In genomic region chr4:137267024-137267423, GRCh38 we compare ENCODE assay signal across 1 cellular context.
TF ChIP-seq lines count a peak whose summit lies in the region.

No MANE protein-coding gene starts in this region.

TF ChIP-seq in GM23338, 12 proteins besides CTCF, POLR2A, EP300 and RAD21 (continued from another document):
- TF ChIP-seq, protein P1, sequence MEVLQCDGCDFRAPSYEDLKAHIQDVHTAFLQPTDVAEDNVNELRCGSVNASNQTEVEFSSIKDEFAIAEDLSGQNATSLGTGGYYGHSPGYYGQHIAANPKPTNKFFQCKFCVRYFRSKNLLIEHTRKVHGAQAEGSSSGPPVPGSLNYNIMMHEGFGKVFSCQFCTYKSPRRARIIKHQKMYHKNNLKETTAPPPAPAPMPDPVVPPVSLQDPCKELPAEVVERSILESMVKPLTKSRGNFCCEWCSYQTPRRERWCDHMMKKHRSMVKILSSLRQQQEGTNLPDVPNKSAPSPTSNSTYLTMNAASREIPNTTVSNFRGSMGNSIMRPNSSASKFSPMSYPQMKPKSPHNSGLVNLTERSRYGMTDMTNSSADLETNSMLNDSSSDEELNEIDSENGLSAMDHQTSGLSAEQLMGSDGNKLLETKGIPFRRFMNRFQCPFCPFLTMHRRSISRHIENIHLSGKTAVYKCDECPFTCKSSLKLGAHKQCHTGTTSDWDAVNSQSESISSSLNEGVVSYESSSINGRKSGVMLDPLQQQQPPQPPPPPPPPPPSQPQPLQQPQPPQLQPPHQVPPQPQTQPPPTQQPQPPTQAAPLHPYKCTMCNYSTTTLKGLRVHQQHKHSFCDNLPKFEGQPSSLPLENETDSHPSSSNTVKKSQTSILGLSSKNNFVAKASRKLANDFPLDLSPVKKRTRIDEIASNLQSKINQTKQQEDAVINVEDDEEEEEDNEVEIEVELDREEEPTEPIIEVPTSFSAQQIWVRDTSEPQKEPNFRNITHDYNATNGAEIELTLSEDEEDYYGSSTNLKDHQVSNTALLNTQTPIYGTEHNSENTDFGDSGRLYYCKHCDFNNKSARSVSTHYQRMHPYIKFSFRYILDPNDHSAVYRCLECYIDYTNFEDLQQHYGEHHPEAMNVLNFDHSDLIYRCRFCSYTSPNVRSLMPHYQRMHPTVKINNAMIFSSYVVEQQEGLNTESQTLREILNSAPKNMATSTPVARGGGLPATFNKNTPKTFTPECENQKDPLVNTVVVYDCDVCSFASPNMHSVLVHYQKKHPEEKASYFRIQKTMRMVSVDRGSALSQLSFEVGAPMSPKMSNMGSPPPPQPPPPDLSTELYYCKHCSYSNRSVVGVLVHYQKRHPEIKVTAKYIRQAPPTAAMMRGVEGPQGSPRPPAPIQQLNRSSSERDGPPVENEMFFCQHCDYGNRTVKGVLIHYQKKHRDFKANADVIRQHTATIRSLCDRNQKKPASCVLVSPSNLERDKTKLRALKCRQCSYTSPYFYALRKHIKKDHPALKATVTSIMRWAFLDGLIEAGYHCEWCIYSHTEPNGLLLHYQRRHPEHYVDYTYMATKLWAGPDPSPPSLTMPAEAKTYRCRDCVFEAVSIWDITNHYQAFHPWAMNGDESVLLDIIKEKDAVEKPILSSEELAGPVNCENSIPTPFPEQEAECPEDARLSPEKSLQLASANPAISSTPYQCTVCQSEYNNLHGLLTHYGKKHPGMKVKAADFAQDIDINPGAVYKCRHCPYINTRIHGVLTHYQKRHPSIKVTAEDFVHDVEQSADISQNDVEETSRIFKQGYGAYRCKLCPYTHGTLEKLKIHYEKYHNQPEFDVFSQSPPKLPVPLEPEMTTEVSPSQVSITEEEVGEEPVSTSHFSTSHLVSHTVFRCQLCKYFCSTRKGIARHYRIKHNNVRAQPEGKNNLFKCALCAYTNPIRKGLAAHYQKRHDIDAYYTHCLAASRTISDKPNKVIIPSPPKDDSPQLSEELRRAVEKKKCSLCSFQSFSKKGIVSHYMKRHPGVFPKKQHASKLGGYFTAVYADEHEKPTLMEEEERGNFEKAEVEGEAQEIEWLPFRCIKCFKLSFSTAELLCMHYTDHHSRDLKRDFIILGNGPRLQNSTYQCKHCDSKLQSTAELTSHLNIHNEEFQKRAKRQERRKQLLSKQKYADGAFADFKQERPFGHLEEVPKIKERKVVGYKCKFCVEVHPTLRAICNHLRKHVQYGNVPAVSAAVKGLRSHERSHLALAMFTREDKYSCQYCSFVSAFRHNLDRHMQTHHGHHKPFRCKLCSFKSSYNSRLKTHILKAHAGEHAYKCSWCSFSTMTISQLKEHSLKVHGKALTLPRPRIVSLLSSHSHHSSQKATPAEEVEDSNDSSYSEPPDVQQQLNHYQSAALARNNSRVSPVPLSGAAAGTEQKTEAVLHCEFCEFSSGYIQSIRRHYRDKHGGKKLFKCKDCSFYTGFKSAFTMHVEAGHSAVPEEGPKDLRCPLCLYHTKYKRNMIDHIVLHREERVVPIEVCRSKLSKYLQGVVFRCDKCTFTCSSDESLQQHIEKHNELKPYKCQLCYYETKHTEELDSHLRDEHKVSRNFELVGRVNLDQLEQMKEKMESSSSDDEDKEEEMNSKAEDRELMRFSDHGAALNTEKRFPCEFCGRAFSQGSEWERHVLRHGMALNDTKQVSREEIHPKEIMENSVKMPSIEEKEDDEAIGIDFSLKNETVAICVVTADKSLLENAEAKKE (CRISPR knock-in tag; IDR thresholded peaks at IDR 0.05) = no peak
- TF ChIP-seq POLR2AphosphoS5 (IDR thresholded peaks at IDR 0.05; ENCODE audit: low read depth) = no peak
- no peak for TF ChIP-seq JUNB (IDR thresholded peaks at IDR 0.05; ENCODE audit: unreplicated experiment)
- TF ChIP-seq, protein P2, sequence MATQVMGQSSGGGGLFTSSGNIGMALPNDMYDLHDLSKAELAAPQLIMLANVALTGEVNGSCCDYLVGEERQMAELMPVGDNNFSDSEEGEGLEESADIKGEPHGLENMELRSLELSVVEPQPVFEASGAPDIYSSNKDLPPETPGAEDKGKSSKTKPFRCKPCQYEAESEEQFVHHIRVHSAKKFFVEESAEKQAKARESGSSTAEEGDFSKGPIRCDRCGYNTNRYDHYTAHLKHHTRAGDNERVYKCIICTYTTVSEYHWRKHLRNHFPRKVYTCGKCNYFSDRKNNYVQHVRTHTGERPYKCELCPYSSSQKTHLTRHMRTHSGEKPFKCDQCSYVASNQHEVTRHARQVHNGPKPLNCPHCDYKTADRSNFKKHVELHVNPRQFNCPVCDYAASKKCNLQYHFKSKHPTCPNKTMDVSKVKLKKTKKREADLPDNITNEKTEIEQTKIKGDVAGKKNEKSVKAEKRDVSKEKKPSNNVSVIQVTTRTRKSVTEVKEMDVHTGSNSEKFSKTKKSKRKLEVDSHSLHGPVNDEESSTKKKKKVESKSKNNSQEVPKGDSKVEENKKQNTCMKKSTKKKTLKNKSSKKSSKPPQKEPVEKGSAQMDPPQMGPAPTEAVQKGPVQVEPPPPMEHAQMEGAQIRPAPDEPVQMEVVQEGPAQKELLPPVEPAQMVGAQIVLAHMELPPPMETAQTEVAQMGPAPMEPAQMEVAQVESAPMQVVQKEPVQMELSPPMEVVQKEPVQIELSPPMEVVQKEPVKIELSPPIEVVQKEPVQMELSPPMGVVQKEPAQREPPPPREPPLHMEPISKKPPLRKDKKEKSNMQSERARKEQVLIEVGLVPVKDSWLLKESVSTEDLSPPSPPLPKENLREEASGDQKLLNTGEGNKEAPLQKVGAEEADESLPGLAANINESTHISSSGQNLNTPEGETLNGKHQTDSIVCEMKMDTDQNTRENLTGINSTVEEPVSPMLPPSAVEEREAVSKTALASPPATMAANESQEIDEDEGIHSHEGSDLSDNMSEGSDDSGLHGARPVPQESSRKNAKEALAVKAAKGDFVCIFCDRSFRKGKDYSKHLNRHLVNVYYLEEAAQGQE (IDR thresholded peaks at IDR 0.05; ENCODE audit: unreplicated experiment) = no peak
- TF ChIP-seq STAT1 (IDR thresholded peaks at IDR 0.05; ENCODE audit: unreplicated experiment) = no peak
- TF ChIP-seq EZH2phosphoT487 (IDR thresholded peaks at IDR 0.05; ENCODE audit: unreplicated experiment) = no peak
- no peak for TF ChIP-seq ZNF114 (CRISPR knock-in tag; IDR thresholded peaks at IDR 0.05)
- no peak for TF ChIP-seq ETS1 (IDR thresholded peaks at IDR 0.05)
- no peak for TF ChIP-seq CREB1 (CRISPR knock-in tag; IDR thresholded peaks at IDR 0.05; ENCODE audit: low read depth)
- TF ChIP-seq EZH2 (IDR thresholded peaks at IDR 0.05; ENCODE audit: low read depth, unreplicated experiment) = no peak
